ENCODE assay signal across 11 cellular contexts in genomic region chr12:118773956-118774723, GRCh38.
DNase-seq lines count a peak whose midpoint lies in the region; ATAC-seq and TF ChIP-seq lines count a peak whose summit lies in the region.
"Had no signal": no experiment of that assay in that cellular context is flagged by ENCODE, and none has a peak within 500 bp of the region (broad histone marks: within the 10 kb centered on the region; RNA-seq: fewer than 3 reads in every experiment).

No MANE protein-coding gene starts in this region.

- TF ChIP-seq CTCF in transverse colon (IDR thresholded peaks at IDR 0.05): no peak

- in situ Hi-C loops in transverse colon (cut with MboI; ENCODE audit: low pct_ligation_motif_present in 1 of 4, low pct_unique_long_range_greater_than_20kb in 1 of 4, low sequenced_read_pairs in 3 of 4): no loop called here

- TF ChIP-seq EP300 in transverse colon (IDR thresholded peaks at IDR 0.05; ENCODE audit: low read depth): no peak

- H3K27me3 ChIP-seq in transverse colon: peaks cover 17% of the 10 kb centered on the region

- no peak overlapping the region for H3K4me3 ChIP-seq in transverse colon
- H3K4me3 ChIP-seq: coronary artery had no signal

- H3K36me3 ChIP-seq in transverse colon: no peaks in the 10 kb centered on the region

- DNase-seq in NCI-H1092 treated with DMSO at 0.1 percent for 48 hours (lab: John Stamatoyannopoulos, UW) (peak; percentile 92), NCI-H345 treated with DMSO at 0.1 percent for 48 hours (lab: John Stamatoyannopoulos, UW; ENCODE audit: unreplicated experiment) (peak; percentile 95), hypothalamus (lab: John Stamatoyannopoulos, UW) (peak in 42 of 51 donors; percentile 3 to 82 (median 52)), retina (peak; percentile 95), transverse colon (no peak), SIG-M5 treated with dmso at 0.1 percent for 504 hours (lab: John Stamatoyannopoulos, UW; ENCODE audit: unreplicated experiment) (no peak)
- DNase-seq: activated CD4-positive, alpha-beta T cell treated with anti-CD3 and anti-CD28 coated beads for 48 hours; stimulated activated CD4-positive, alpha-beta T cell treated with anti-CD3 and anti-CD28 coated beads, Interleukin-15, amount 100 ng/mL, for 24 hours had no signal

- intact Hi-C loops in transverse colon (cut with DNase I; ENCODE audit: low total_unique reads): no loop called here

- ATAC-seq in GM18867 (IDR thresholded peaks at IDR 0.05; ENCODE audit: unreplicated experiment) (no peak), GM18505 (IDR thresholded peaks at IDR 0.05; ENCODE audit: unreplicated experiment) (no peak)

- WGBS in transverse colon (ENCODE audit: low coverage in 1 of 2), 2 donors: 23 to 33% methylated on average over 3 to 43 of the region's 43 CpGs

- H3K4me1 ChIP-seq in transverse colon: no peaks in the 10 kb centered on the region

- H3K27ac ChIP-seq in transverse colon: no peak overlapping the region
- H3K27ac ChIP-seq: coronary artery had no signal

- H3K9me3 ChIP-seq in transverse colon: no peaks in the 10 kb centered on the region

- TF ChIP-seq POLR2A in transverse colon (IDR thresholded peaks at IDR 0.05) (no peak), GM18505 (IDR thresholded peaks at IDR 0.05; ENCODE audit: borderline replicate concordance, extremely low read depth, insufficient read depth, insufficient read length) (no peak)

Comparison
In these comparisons a context has a peak if more than half of its experiments do, and no peak if none do; other contexts are left out.
1. DNase-seq: peak in NCI-H1092 treated with DMSO at 0.1 percent for 48 hours (single experiment), NCI-H345 treated with DMSO at 0.1 percent for 48 hours (single experiment), hypothalamus (42 of 51) and retina (single experiment); none in transverse colon (single experiment) and SIG-M5 treated with dmso at 0.1 percent for 504 hours (single experiment).